22 cellular contexts compared by ENCODE assay signal in the genomic region with DNA sequence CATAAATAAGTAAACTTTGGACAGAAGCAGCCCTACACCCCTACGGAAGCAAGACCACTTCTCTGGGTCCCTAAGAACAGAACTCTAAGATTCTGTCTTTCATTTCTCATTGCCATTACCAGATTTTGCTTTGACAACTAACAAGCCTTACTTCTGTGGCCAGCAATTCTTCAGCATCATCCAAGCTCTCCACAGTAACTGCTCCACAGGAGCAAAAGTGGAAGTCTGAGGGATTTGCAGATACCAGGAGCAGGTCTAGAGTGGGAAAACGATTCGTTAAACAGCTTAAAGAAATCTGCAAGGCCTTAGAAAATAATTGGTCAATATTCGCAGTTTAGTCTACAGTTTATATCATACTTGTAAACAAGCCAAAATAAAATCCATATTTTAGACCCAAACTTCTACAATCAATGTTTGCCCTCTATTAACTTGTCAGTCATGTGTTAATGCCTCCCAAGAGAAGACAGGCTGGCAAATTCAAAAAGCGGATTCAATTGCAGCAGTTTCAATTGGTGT. TPM values are rescaled to one million over a fixed set of nuclear protein-coding genes. Genes with fewer than 3 reads are reported as not detected.
A peak's percentile ranks its signal among the peaks of the same experiment; 100 is the strongest.
DNase-seq lines count a peak whose midpoint lies in the region; ATAC-seq and TF ChIP-seq lines count a peak whose summit lies in the region.
"Had no signal": no experiment of that assay in that cellular context is flagged by ENCODE, and none has a peak within 500 bp of the region (broad histone marks: within the 10 kb centered on the region; RNA-seq: fewer than 3 reads in every experiment).

No MANE protein-coding gene starts in this region.

- H3K27me3 ChIP-seq in GM23338 (ENCODE audit: insufficient read depth) (no peaks in the 10 kb centered on the region), WERI-Rb-1 (ENCODE audit: insufficient read depth, low read depth, severe bottlenecking) (no peaks in the 10 kb centered on the region), ovary (no peaks in the 10 kb centered on the region)
- H3K27me3 ChIP-seq: heart right ventricle had no signal

- H3K9me3 ChIP-seq in WERI-Rb-1 (ENCODE audit: severe bottlenecking) = no peaks in the 10 kb centered on the region
- H3K9me3 ChIP-seq in ovary = no peaks in the 10 kb centered on the region
- H3K9me3 ChIP-seq: HAP-1, heart right ventricle had no signal

- no peak overlapping the region for H3K27ac ChIP-seq in GM23338 (ENCODE audit: low read depth)
- H3K27ac ChIP-seq in WERI-Rb-1 = peak overlapping the region; percentile 75
- no peak overlapping the region for H3K27ac ChIP-seq in ovary
- H3K27ac ChIP-seq: KMS-11 had no signal

- TF ChIP-seq EP300 in ovary (IDR thresholded peaks at IDR 0.05) = no peak

- WGBS in ovary, 3 donors = 76 to 83% (median 77%) methylated on average over 5 of the region's 5 CpGs

- no peaks in the 10 kb centered on the region for H3F3A ChIP-seq in GM23338 (replicated peaks; ENCODE audit: low read depth)

- H3K79me2 ChIP-seq in GM23338 (replicated peaks; ENCODE audit: insufficient read depth) = no peaks in the 10 kb centered on the region

- ATAC-seq in GM23338 = no peak
- ATAC-seq: activated T-cell treated with anti-CD3 and anti-CD28 coated beads, Interleukin-2, amount 50 U/mL, for 4 hours; natural killer cell had no signal

- H3K36me3 ChIP-seq in GM23338 (ENCODE audit: insufficient read depth) = no peaks in the 10 kb centered on the region
- no peaks in the 10 kb centered on the region for H3K36me3 ChIP-seq in WERI-Rb-1
- no peaks in the 10 kb centered on the region for H3K36me3 ChIP-seq in ovary
- H3K36me3 ChIP-seq: HAP-1, heart right ventricle had no signal

- no peaks in the 10 kb centered on the region for H4K20me1 ChIP-seq in GM23338 (replicated peaks; ENCODE audit: insufficient read depth)

- H3K9me2 ChIP-seq in GM23338 (ENCODE audit: insufficient read depth) = no peaks in the 10 kb centered on the region

- no peak overlapping the region for H3K27ac Mint-ChIP-seq in GM23338
- H3K27ac Mint-ChIP-seq in activated naive CD8-positive, alpha-beta T cell treated with anti-CD3 and anti-CD28 coated beads for 36 hours = no peak overlapping the region
- H3K27ac Mint-ChIP-seq: immature natural killer cell; natural killer cell; progenitor cell of endocrine pancreas; stimulated activated naive CD8-positive, alpha-beta T cell treated with anti-CD3 and anti-CD28 coated beads, Interleukin-15, Interleukin-2, amounts not matched to agents 100 ng/mL and 50 ng/mL, for 24 hours; type B pancreatic cell had no signal

- no peak overlapping the region for H3K4me2 ChIP-seq in GM23338

- TF ChIP-seq POLR2A in ovary (IDR thresholded peaks at IDR 0.05) = no peak

- intact Hi-C loops in ovary (cut with DNase I) = loop anchor here in 1 of 4 donors (10.0 kb wide), 1 partner anchor 68 kb away; no protein-coding TSS in a partner anchor

- peaks cover 16% of the 10 kb centered on the region for H3K4me1 Mint-ChIP-seq in GM23338
- peaks cover 3% of the 10 kb centered on the region for H3K4me1 Mint-ChIP-seq in activated naive CD8-positive, alpha-beta T cell treated with anti-CD3 and anti-CD28 coated beads for 36 hours
- H3K4me1 Mint-ChIP-seq: natural killer cell had no signal

- H3K4me3 Mint-ChIP-seq in GM23338 = no peak overlapping the region
- no peak overlapping the region for H3K4me3 Mint-ChIP-seq in activated naive CD8-positive, alpha-beta T cell treated with anti-CD3 and anti-CD28 coated beads for 36 hours
- H3K4me3 Mint-ChIP-seq: activated T-cell treated with anti-CD3 and anti-CD28 coated beads, Interleukin-2, amount 50 U/mL, for 4 hours; immature natural killer cell; natural killer cell; stimulated activated naive CD8-positive, alpha-beta T cell treated with anti-CD3 and anti-CD28 coated beads, Interleukin-15, Interleukin-2, amounts not matched to agents 100 ng/mL and 50 ng/mL, for 24 hours; type B pancreatic cell had no signal

- H3K4me1 ChIP-seq in GM23338 (ENCODE audit: insufficient read depth) (peaks cover 24% of the 10 kb centered on the region), ovary (ENCODE audit: insufficient read depth) (no peaks in the 10 kb centered on the region)

- no peaks in the 10 kb centered on the region for H3K27me3 Mint-ChIP-seq in GM23338 (ENCODE audit: insufficient read depth, low read depth, poor library complexity)
- no peaks in the 10 kb centered on the region for H3K27me3 Mint-ChIP-seq in activated naive CD8-positive, alpha-beta T cell treated with anti-CD3 and anti-CD28 coated beads for 36 hours
- H3K27me3 Mint-ChIP-seq: progenitor cell of endocrine pancreas; stimulated activated naive CD8-positive, alpha-beta T cell treated with anti-CD3 and anti-CD28 coated beads, Interleukin-15, Interleukin-2, amounts not matched to agents 100 ng/mL and 50 ng/mL, for 24 hours had no signal

- H3K4me3 ChIP-seq in GM23338 (no peak overlapping the region), WERI-Rb-1 (ENCODE audit: low read depth, low read length) (peak overlapping the region; percentile 31), ovary (no peak overlapping the region)
- H3K4me3 ChIP-seq: HAP-1 had no signal

- DNase-seq in GM23338 (ENCODE audit: low spot score) (no peak), WERI-Rb-1 (no peak), inferior parietal cortex (ENCODE audit: extremely low spot score) (peak; percentile 58), putamen (ENCODE audit: low spot score) (peak; percentile 32), NOMO-1 (lab: John Stamatoyannopoulos, UW; ENCODE audit: unreplicated experiment in 2 of 2) (no peak), ovary (no peak)
- no peak for DNase-seq in activated naive CD8-positive, alpha-beta T cell treated with anti-CD3 and anti-CD28 coated beads for 36 hours
- DNase-seq: activated CD8-positive, alpha-beta memory T cell treated with anti-CD3 and anti-CD28 coated beads for 24 hours; activated naive CD4-positive, alpha-beta T cell treated with anti-CD3 and anti-CD28 coated beads, Interleukin-2, amount 50 U/mL, for 16 hours; activated T-cell treated with anti-CD3 and anti-CD28 coated beads, Interleukin-2, amount 50 U/mL, for 4 hours; immature natural killer cell; natural killer cell; NCI-H187; NCI-H510A; stimulated activated CD4-positive, alpha-beta T cell treated with anti-CD3 and anti-CD28 coated beads, Interleukin-4, amount 100 ng/mL, for 24 hours; SW 1271 had no signal

- TF ChIP-seq CTCF in GM23338 (conservative IDR thresholded peaks at IDR 0.05; ENCODE audit: low read depth in 2 of 2) (no peak), WERI-Rb-1 (IDR thresholded peaks at IDR 0.05; ENCODE audit: low read depth, low read length) (no peak), ovary (IDR thresholded peaks at IDR 0.05) (no peak)

- H3K9me3 Mint-ChIP-seq in GM23338 = no peaks in the 10 kb centered on the region
- H3K9me3 Mint-ChIP-seq in activated naive CD8-positive, alpha-beta T cell treated with anti-CD3 and anti-CD28 coated beads for 36 hours = no peaks in the 10 kb centered on the region
- H3K9me3 Mint-ChIP-seq: activated T-cell treated with anti-CD3 and anti-CD28 coated beads, Interleukin-2, amount 50 U/mL, for 4 hours; immature natural killer cell; natural killer cell; stimulated activated naive CD8-positive, alpha-beta T cell treated with anti-CD3 and anti-CD28 coated beads, Interleukin-15, Interleukin-2, amounts not matched to agents 100 ng/mL and 50 ng/mL, for 24 hours; type B pancreatic cell had no signal

- H3K36me3 Mint-ChIP-seq in GM23338 (ENCODE audit: low read depth) = no peaks in the 10 kb centered on the region
- H3K36me3 Mint-ChIP-seq in activated naive CD8-positive, alpha-beta T cell treated with anti-CD3 and anti-CD28 coated beads for 36 hours = no peaks in the 10 kb centered on the region
- H3K36me3 Mint-ChIP-seq: immature natural killer cell, natural killer cell, type B pancreatic cell had no signal

- H2AFZ ChIP-seq in GM23338 = 0 out of 2 replicates have a peak overlapping the region, but pooled peaks have one; percentile 11

TF ChIP-seq in GM23338, 12 proteins besides CTCF, POLR2A, EP300 and RAD21 (continues in another document):
- no peak for TF ChIP-seq CREB1 (CRISPR knock-in tag; IDR thresholded peaks at IDR 0.05; ENCODE audit: low read depth)
- no peak for TF ChIP-seq JUNB (IDR thresholded peaks at IDR 0.05; ENCODE audit: unreplicated experiment)
- no peak for TF ChIP-seq NANOG (IDR thresholded peaks at IDR 0.05; ENCODE audit: borderline replicate concordance)
- TF ChIP-seq EZH2 (IDR thresholded peaks at IDR 0.05; ENCODE audit: low read depth, unreplicated experiment) = no peak
- TF ChIP-seq EZH2phosphoT487 (IDR thresholded peaks at IDR 0.05; ENCODE audit: unreplicated experiment) = no peak
- TF ChIP-seq STAT1 (IDR thresholded peaks at IDR 0.05; ENCODE audit: unreplicated experiment) = no peak
- TF ChIP-seq ZNF114 (CRISPR knock-in tag; IDR thresholded peaks at IDR 0.05) = no peak
- TF ChIP-seq, protein P1, sequence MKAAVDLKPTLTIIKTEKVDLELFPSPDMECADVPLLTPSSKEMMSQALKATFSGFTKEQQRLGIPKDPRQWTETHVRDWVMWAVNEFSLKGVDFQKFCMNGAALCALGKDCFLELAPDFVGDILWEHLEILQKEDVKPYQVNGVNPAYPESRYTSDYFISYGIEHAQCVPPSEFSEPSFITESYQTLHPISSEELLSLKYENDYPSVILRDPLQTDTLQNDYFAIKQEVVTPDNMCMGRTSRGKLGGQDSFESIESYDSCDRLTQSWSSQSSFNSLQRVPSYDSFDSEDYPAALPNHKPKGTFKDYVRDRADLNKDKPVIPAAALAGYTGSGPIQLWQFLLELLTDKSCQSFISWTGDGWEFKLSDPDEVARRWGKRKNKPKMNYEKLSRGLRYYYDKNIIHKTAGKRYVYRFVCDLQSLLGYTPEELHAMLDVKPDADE (IDR thresholded peaks at IDR 0.05) = no peak

RNA-seq across cellular contexts. Expression of gene MYH15, which starts 24.1 kb away (rescaled TPM):
- total RNA-seq in GM23338 (2014; rRNA removed; shearing (Covaris generic)) = 0.04 and 0.07 TPM in 2 replicates
- not detected in 2 replicates for polyA plus RNA-seq in GM23338 (2016; fragmentation: Nextera tagmentation; extraction: Ambion mirVana)
- total RNA-seq in activated naive CD8-positive, alpha-beta T cell treated with anti-CD3 and anti-CD28 coated beads for 36 hours = under 1 TPM; 0.14 TPM
- total RNA-seq in ovary = under 1 TPM in 4 of 7 donors, not detected in 3; 0.07 to 0.57 (median 0.11) TPM
- under 1 TPM; 0.05 to 0.17 TPM for polyA plus RNA-seq in ovary
- polyA plus RNA-seq: immature natural killer cell had no signal

Comparison
In these comparisons a context has a peak if more than half of its experiments do, and no peak if none do; other contexts are left out.
1. DNase-seq: peak in inferior parietal cortex (single experiment) and putamen (single experiment); none in GM23338 (single experiment), WERI-Rb-1 (single experiment), NOMO-1 (0 of 2), activated naive CD8-positive, alpha-beta T cell treated with anti-CD3 and anti-CD28 coated beads for 36 hours (single experiment) and ovary (0 of 5).